16 cellular contexts compared by ENCODE assay signal in genomic region chr3:172538368-172539264, GRCh38. TPM values are rescaled to one million over a fixed set of nuclear protein-coding genes. Genes with fewer than 3 reads are reported as not detected.
DNase-seq lines count a peak whose midpoint lies in the region; ATAC-seq and TF ChIP-seq lines count a peak whose summit lies in the region.
"Had no signal": no experiment of that assay in that cellular context is flagged by ENCODE, and none has a peak within 500 bp of the region (broad histone marks: within the 10 kb centered on the region; RNA-seq: fewer than 3 reads in every experiment).

No MANE protein-coding gene starts in this region.

- H3F3A ChIP-seq in neural progenitor cell (ENCODE audit: low read depth), result no peaks in the 10 kb centered on the region

- H3K79me2 ChIP-seq in neural progenitor cell (ENCODE audit: low read depth), result no peaks in the 10 kb centered on the region

- no peak for TF ChIP-seq EP300 in suprapubic skin (IDR thresholded peaks at IDR 0.05)

- no peak overlapping the region for H3K4me3 ChIP-seq in esophagus squamous epithelium
- no peak overlapping the region for H3K4me3 ChIP-seq in suprapubic skin
- no peak overlapping the region for H3K4me3 ChIP-seq in neural progenitor cell
- H3K4me3 ChIP-seq: ascending aorta, lung had no signal

- no peak for DNase-seq in activated naive CD8-positive, alpha-beta T cell treated with anti-CD3 and anti-CD28 coated beads, Interleukin-2, amount 10 ng/mL, durations not matched to agents 7 days and 5 days
- DNase-seq in activated naive CD8-positive, alpha-beta T cell treated with anti-CD3 and anti-CD28 coated beads, Interleukin-2, amount 50 U/mL, for 24 hours, result no peak
- no peak for DNase-seq in RWPE1 (ENCODE audit: low spot score)
- no peak for DNase-seq in esophagus squamous epithelium (lab: John Stamatoyannopoulos, UW)
- no peak for DNase-seq in suprapubic skin (ENCODE audit: low spot score in 2 of 2)
- no peak for DNase-seq in NCI-H524 (lab: John Stamatoyannopoulos, UW)
- no peak for DNase-seq in DMS53 (lab: John Stamatoyannopoulos, UW)
- DNase-seq in neural progenitor cell (ENCODE audit: low spot score), result no peak
- DNase-seq: activated B cell treated with CpG ODN at 0.5 μM for 24 hours; activated T-cell treated with anti-CD3 and anti-CD28 coated beads, Interleukin-2, amount 50 U/mL, for 1 hour; GOT3; NCI-H187; NCI-H510A treated with DMSO at 0.1 percent for 48 hours had no signal

- H3K4me1 ChIP-seq in esophagus squamous epithelium, result peaks cover 13 to 54% (median 16%) of the 10 kb centered on the region in 3 donors
- peaks cover 31% of the 10 kb centered on the region for H3K4me1 ChIP-seq in suprapubic skin
- H3K4me1 ChIP-seq in neural progenitor cell, result no peaks in the 10 kb centered on the region

- peaks cover 56% of the 10 kb centered on the region for H3K4me1 Mint-ChIP-seq in activated naive CD8-positive, alpha-beta T cell treated with anti-CD3 and anti-CD28 coated beads, Interleukin-2, amount 10 ng/mL, durations not matched to agents 7 days and 5 days
- peaks cover 27% of the 10 kb centered on the region for H3K4me1 Mint-ChIP-seq in activated naive CD8-positive, alpha-beta T cell treated with anti-CD3 and anti-CD28 coated beads, Interleukin-2, amount 50 U/mL, for 24 hours
- no peaks in the 10 kb centered on the region for H3K4me1 Mint-ChIP-seq in neural progenitor cell

- H3K27ac Mint-ChIP-seq in activated naive CD8-positive, alpha-beta T cell treated with anti-CD3 and anti-CD28 coated beads, Interleukin-2, amount 10 ng/mL, durations not matched to agents 7 days and 5 days, result peak overlapping the region; percentile 95
- H3K27ac Mint-ChIP-seq in activated naive CD8-positive, alpha-beta T cell treated with anti-CD3 and anti-CD28 coated beads, Interleukin-2, amount 50 U/mL, for 24 hours, result no peak overlapping the region
- no peak overlapping the region for H3K27ac Mint-ChIP-seq in neural progenitor cell
- H3K27ac Mint-ChIP-seq: activated B cell treated with CpG ODN at 0.5 μM for 24 hours, B cell had no signal

- TF ChIP-seq POLR2A in esophagus squamous epithelium (IDR thresholded peaks at IDR 0.05), result no peak
- TF ChIP-seq POLR2A in suprapubic skin (IDR thresholded peaks at IDR 0.05), result no peak

- no peak overlapping the region for H3K9ac ChIP-seq in neural progenitor cell

- peak overlapping the region; percentile 61 for H3K27ac ChIP-seq in RWPE1
- H3K27ac ChIP-seq in esophagus squamous epithelium, result peak overlapping the region; percentile 3 to 83 (median 74)
- peak overlapping the region; percentile 58 for H3K27ac ChIP-seq in suprapubic skin
- no peak overlapping the region for H3K27ac ChIP-seq in neural progenitor cell
- H3K27ac ChIP-seq: ascending aorta had no signal

- no peak overlapping the region for H3K4me2 ChIP-seq in neural progenitor cell

- POLR2A ChIA-PET in activated naive CD8-positive, alpha-beta T cell treated with anti-CD3 and anti-CD28 coated beads, Interleukin-2, amount 10 ng/mL, durations not matched to agents 7 days and 5 days (lab: Charles Lee), result interaction anchor here (0.6 to 4.0 kb wide), 4 partner anchors 8 to 53 kb away, joined by 3 to 28 read pairs (median 4); partner anchors contain the start of gene TNFSF10
- POLR2A ChIA-PET in RWPE1 (lab: Yijun Ruan, JAX; ENCODE audit: low non-redundant PET), result no interaction called here

- 60 to 79% methylated on average over 3 of the region's 3 CpGs for WGBS in esophagus squamous epithelium, 2 donors
- 76% methylated on average over 3 of the region's 3 CpGs for WGBS in suprapubic skin

- H4K20me1 ChIP-seq in neural progenitor cell (ENCODE audit: low read depth), result no peaks in the 10 kb centered on the region

- no peak overlapping the region for H2AFZ ChIP-seq in neural progenitor cell (replicated peaks)

- intact Hi-C loops in esophagus squamous epithelium (cut with DNase I), result no loop called here

- ATAC-seq in activated naive CD8-positive, alpha-beta T cell treated with anti-CD3 and anti-CD28 coated beads, Interleukin-2, amount 10 ng/mL, durations not matched to agents 7 days and 5 days (ENCODE audit: low read depth), result no peak
- ATAC-seq in activated naive CD8-positive, alpha-beta T cell treated with anti-CD3 and anti-CD28 coated beads, Interleukin-2, amount 50 U/mL, for 24 hours, result no peak

- H3K9me3 Mint-ChIP-seq in activated naive CD8-positive, alpha-beta T cell treated with anti-CD3 and anti-CD28 coated beads, Interleukin-2, amount 10 ng/mL, durations not matched to agents 7 days and 5 days, result peaks cover 5% of the 10 kb centered on the region
- H3K9me3 Mint-ChIP-seq in activated naive CD8-positive, alpha-beta T cell treated with anti-CD3 and anti-CD28 coated beads, Interleukin-2, amount 50 U/mL, for 24 hours, result no peaks in the 10 kb centered on the region
- peaks cover 4% of the 10 kb centered on the region for H3K9me3 Mint-ChIP-seq in neural progenitor cell
- H3K9me3 Mint-ChIP-seq: activated B cell treated with CpG ODN at 0.5 μM for 24 hours had no signal

- H3K36me3 ChIP-seq in esophagus squamous epithelium, result no peaks in the 10 kb centered on the region
- H3K36me3 ChIP-seq in suprapubic skin, result no peaks in the 10 kb centered on the region
- H3K36me3 ChIP-seq in neural progenitor cell, result no peaks in the 10 kb centered on the region
- H3K36me3 ChIP-seq: ascending aorta had no signal

- H3K36me3 Mint-ChIP-seq in activated naive CD8-positive, alpha-beta T cell treated with anti-CD3 and anti-CD28 coated beads, Interleukin-2, amount 10 ng/mL, durations not matched to agents 7 days and 5 days, result peaks cover 28% of the 10 kb centered on the region
- peaks cover 3% of the 10 kb centered on the region for H3K36me3 Mint-ChIP-seq in activated naive CD8-positive, alpha-beta T cell treated with anti-CD3 and anti-CD28 coated beads, Interleukin-2, amount 50 U/mL, for 24 hours (ENCODE audit: low read depth)
- H3K36me3 Mint-ChIP-seq in neural progenitor cell, result no peaks in the 10 kb centered on the region

- H3K27me3 ChIP-seq in esophagus squamous epithelium (no peaks in the 10 kb centered on the region), suprapubic skin (no peaks in the 10 kb centered on the region), neural progenitor cell (no peaks in the 10 kb centered on the region)
- H3K27me3 ChIP-seq: ascending aorta had no signal

- peak overlapping the region; percentile 11 for H3K4me3 Mint-ChIP-seq in activated naive CD8-positive, alpha-beta T cell treated with anti-CD3 and anti-CD28 coated beads, Interleukin-2, amount 10 ng/mL, durations not matched to agents 7 days and 5 days
- no peak overlapping the region for H3K4me3 Mint-ChIP-seq in activated naive CD8-positive, alpha-beta T cell treated with anti-CD3 and anti-CD28 coated beads, Interleukin-2, amount 50 U/mL, for 24 hours
- H3K4me3 Mint-ChIP-seq in neural progenitor cell, result no peak overlapping the region
- H3K4me3 Mint-ChIP-seq: activated B cell treated with CpG ODN at 0.5 μM for 24 hours, B cell had no signal

- no peaks in the 10 kb centered on the region for H3K27me3 Mint-ChIP-seq in activated naive CD8-positive, alpha-beta T cell treated with anti-CD3 and anti-CD28 coated beads, Interleukin-2, amount 10 ng/mL, durations not matched to agents 7 days and 5 days
- H3K27me3 Mint-ChIP-seq in activated naive CD8-positive, alpha-beta T cell treated with anti-CD3 and anti-CD28 coated beads, Interleukin-2, amount 50 U/mL, for 24 hours, result no peaks in the 10 kb centered on the region
- peaks cover 7% of the 10 kb centered on the region for H3K27me3 Mint-ChIP-seq in neural progenitor cell (ENCODE audit: insufficient read depth, low read depth)
- H3K27me3 Mint-ChIP-seq: activated B cell treated with CpG ODN at 0.5 μM for 24 hours, B cell had no signal

- no peaks in the 10 kb centered on the region for H3K9me3 ChIP-seq in esophagus squamous epithelium
- H3K9me3 ChIP-seq in suprapubic skin, result no peaks in the 10 kb centered on the region
- no peaks in the 10 kb centered on the region for H3K9me3 ChIP-seq in neural progenitor cell (ENCODE audit: low read depth)
- H3K9me3 ChIP-seq: ascending aorta had no signal

- CTCF ChIA-PET in RWPE1 (lab: Yijun Ruan, JAX), result interaction anchor here (0.5 kb wide), 1 partner anchor 772 kb away, joined by 7 read pairs; no protein-coding TSS in a partner anchor

- TF ChIP-seq CTCF in RWPE1 (conservative IDR thresholded peaks at IDR 0.05; ENCODE audit: low read depth), result no peak
- no peak for TF ChIP-seq CTCF in esophagus squamous epithelium (IDR thresholded peaks at IDR 0.05)
- no peak for TF ChIP-seq CTCF in suprapubic skin (IDR thresholded peaks at IDR 0.05)
- TF ChIP-seq CTCF in neural progenitor cell (IDR thresholded peaks at IDR 0.05), result no peak

RNA-seq across cellular contexts. Expression of gene TNFSF10, which starts 15.4 kb away (rescaled TPM):
- total RNA-seq in activated naive CD8-positive, alpha-beta T cell treated with anti-CD3 and anti-CD28 coated beads, Interleukin-2, amount 10 ng/mL, durations not matched to agents 7 days and 5 days, result 100 to 1,000 TPM; 151 to 159 TPM
- total RNA-seq in esophagus squamous epithelium (100 to 1,000 TPM in 2 of 4 donors, 10 to 100 TPM in 2; 61.7 to 128 (median 83.8) TPM), suprapubic skin (10 to 100 TPM; 56.7 to 88.7 (median 66.3) TPM), neural progenitor cell (ENCODE audit: low replicate concordance) (not detected in 2 replicates)

Comparison
In these comparisons a context has a peak if more than half of its experiments do, and no peak if none do; other contexts are left out.
1. RNA of gene TNFSF10, which starts 15.4 kb away (total RNA-seq): 151 to 159 TPM in activated naive CD8-positive, alpha-beta T cell treated with anti-CD3 and anti-CD28 coated beads, Interleukin-2, amount 10 ng/mL, durations not matched to agents 7 days and 5 days, 61.7 to 128 TPM in esophagus squamous epithelium and 56.7 to 88.7 TPM in suprapubic skin; not detected in neural progenitor cell; every median in the first group is over 10 times any median in the second.